ENCODE assay signal across 10 cellular contexts in genomic region chr11:101127699-101128570, GRCh38. TPM values are rescaled to one million over a fixed set of nuclear protein-coding genes. Genes with fewer than 3 reads are reported as not detected.
DNase-seq lines count a peak whose midpoint lies in the region; ATAC-seq and TF ChIP-seq lines count a peak whose summit lies in the region.
"Had no signal": no experiment of that assay in that cellular context is flagged by ENCODE, and none has a peak within 500 bp of the region (broad histone marks: within the 10 kb centered on the region; RNA-seq: fewer than 3 reads in every experiment).

No MANE protein-coding gene starts in this region.

- peak overlapping the region; percentile 47 for H3K4me3 ChIP-seq in WERI-Rb-1 (ENCODE audit: low read depth, low read length)
- peak overlapping the region; percentile 58 to 75 for H3K4me3 ChIP-seq in right atrium auricular region

- peaks cover 0 to 23% of the 10 kb centered on the region in 2 donors for H3K4me1 ChIP-seq in right atrium auricular region

- POLR2A ChIA-PET in CD4-positive, alpha-beta T cell (lab: Charles Lee) = no interaction called here

- TF ChIP-seq CTCF in WERI-Rb-1 (IDR thresholded peaks at IDR 0.05; ENCODE audit: low read depth, low read length) (no peak), right atrium auricular region (IDR thresholded peaks at IDR 0.05) (no peak)
- no peak for TF ChIP-seq CTCF in CD4-positive, alpha-beta T cell (IDR thresholded peaks at IDR 0.05)

- DNase-seq in WERI-Rb-1 (peak; percentile 23), right atrium auricular region (ENCODE audit: low spot score) (peak; percentile 60), sciatic nerve (ENCODE audit: low spot score) (peak; percentile 59), NCI-H526 treated with DMSO at 0.1 percent for 48 hours (lab: John Stamatoyannopoulos, UW) (no peak), DMS79 treated with DMSO at 0.1 percent for 48 hours (lab: John Stamatoyannopoulos, UW) (no peak)
- DNase-seq in CD4-positive, alpha-beta T cell = no peak

- H3K9me3 Mint-ChIP-seq in CD4-positive, alpha-beta T cell = peaks cover 6% of the 10 kb centered on the region

- CTCF ChIA-PET in CD4-positive, alpha-beta T cell (lab: Charles Lee) = no interaction called here

- H3K27ac ChIP-seq in WERI-Rb-1 (no peak overlapping the region), right atrium auricular region (peak overlapping the region; percentile 83 to 87)
- H3K27ac ChIP-seq in CD4-positive, alpha-beta T cell (ENCODE audit: low read depth, low read length) = no peak overlapping the region
- H3K27ac ChIP-seq: epithelial cell of prostate had no signal

- no peaks in the 10 kb centered on the region for H3K4me1 Mint-ChIP-seq in CD4-positive, alpha-beta T cell (ENCODE audit: low read depth)

- H3K36me3 ChIP-seq in WERI-Rb-1 (no peaks in the 10 kb centered on the region), right atrium auricular region (no peaks in the 10 kb centered on the region)

- peaks cover 53% of the 10 kb centered on the region for H3K27me3 Mint-ChIP-seq in CD4-positive, alpha-beta T cell

- ATAC-seq in GM18511 (IDR thresholded peaks at IDR 0.05; ENCODE audit: unreplicated experiment) (peak; percentile 21), sciatic nerve (peak; percentile 58), GM18870 (IDR thresholded peaks at IDR 0.05; ENCODE audit: unreplicated experiment) (no peak)
- no peak for ATAC-seq in CD4-positive, alpha-beta T cell (ENCODE audit: poor library complexity)

- H3K36me3 Mint-ChIP-seq in CD4-positive, alpha-beta T cell (ENCODE audit: low read depth) = no peaks in the 10 kb centered on the region

- H3K27me3 ChIP-seq in WERI-Rb-1 (ENCODE audit: insufficient read depth, low read depth, severe bottlenecking) (peaks cover 60% of the 10 kb centered on the region), right atrium auricular region (no peaks in the 10 kb centered on the region)
- peaks cover 45% of the 10 kb centered on the region for H3K27me3 ChIP-seq in CD4-positive, alpha-beta T cell (ENCODE audit: control insufficient read depth, insufficient read depth, low read length)

- intact Hi-C loops in sciatic nerve (cut with DNase I) = no loop called here
- intact Hi-C loops in CD4-positive, alpha-beta T cell (cut with DNase I, micrococcal nuclease) = no loop called here

- no peak overlapping the region for H3K27ac Mint-ChIP-seq in CD4-positive, alpha-beta T cell

- H3K4me3 Mint-ChIP-seq in CD4-positive, alpha-beta T cell = no peak overlapping the region

- H3K9me3 ChIP-seq in WERI-Rb-1 (ENCODE audit: severe bottlenecking) = no peaks in the 10 kb centered on the region
- no peaks in the 10 kb centered on the region for H3K9me3 ChIP-seq in right atrium auricular region
- no peaks in the 10 kb centered on the region for H3K9me3 ChIP-seq in CD4-positive, alpha-beta T cell (ENCODE audit: control insufficient read depth, low read length)

RNA-seq across cellular contexts. Expression of gene PGR, which starts 1.7 kb away (rescaled TPM):
- total RNA-seq in right atrium auricular region (1 to 10 TPM; 8.2 to 8.6 TPM), sciatic nerve (2.5 TPM)
- total RNA-seq in CD4-positive, alpha-beta T cell = not detected
- total RNA-seq: RPMI7951 had no signal

Comparison
In these comparisons a context has a peak if more than half of its experiments do, and no peak if none do; other contexts are left out.
1. ATAC-seq: peak in GM18511 (single experiment) and sciatic nerve (single experiment); none in CD4-positive, alpha-beta T cell (single experiment) and GM18870 (single experiment).
2. DNase-seq: peak in WERI-Rb-1 (single experiment), right atrium auricular region (single experiment) and sciatic nerve (single experiment); none in CD4-positive, alpha-beta T cell (0 of 10), NCI-H526 treated with DMSO at 0.1 percent for 48 hours (single experiment) and DMS79 treated with DMSO at 0.1 percent for 48 hours (single experiment).
3. H3K27ac ChIP-seq: peak in right atrium auricular region (2 of 2); none in WERI-Rb-1 (single experiment) and CD4-positive, alpha-beta T cell (single experiment).